Comparison of ENCODE assay signal across 1 cellular context in the genomic region with DNA sequence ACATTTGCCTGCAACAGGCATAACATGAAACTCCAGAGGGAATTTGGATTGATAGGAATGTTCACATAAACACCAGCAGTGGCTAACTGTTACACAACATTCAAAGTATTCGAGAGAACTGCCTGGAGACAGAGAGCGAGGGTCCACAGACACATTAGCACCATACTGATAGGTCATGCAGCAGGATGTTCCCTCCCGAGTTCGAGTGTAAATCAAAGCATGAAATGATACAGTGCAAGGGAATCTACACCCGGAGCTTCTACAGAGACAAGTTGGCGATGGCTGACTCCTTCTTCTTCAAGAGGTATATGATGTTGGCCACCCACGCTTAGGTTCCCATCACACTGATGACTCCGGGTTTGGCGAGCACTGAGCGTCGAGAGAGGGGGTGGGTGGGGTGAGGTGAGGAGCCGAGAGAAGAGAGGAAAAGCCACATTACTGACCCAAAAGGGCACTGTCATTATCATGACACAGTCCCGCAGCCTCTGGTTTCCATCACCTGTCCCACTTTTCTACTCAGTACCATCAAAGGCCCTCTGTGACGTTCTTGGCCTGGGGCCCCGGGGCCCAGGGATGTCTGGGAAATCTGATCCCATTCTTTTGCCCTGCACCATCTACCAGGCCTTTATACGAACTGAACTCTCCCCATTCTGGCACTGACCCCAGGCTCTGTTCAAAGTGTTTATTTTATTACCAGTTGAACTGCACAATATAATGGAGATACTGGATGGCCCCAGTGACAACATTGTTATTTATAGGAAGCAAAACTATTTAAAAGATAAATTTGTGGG.
TF ChIP-seq lines count a peak whose summit lies in the region.

No MANE protein-coding gene starts in this region.

TF ChIP-seq in GM23338, 12 proteins besides CTCF, POLR2A, EP300 and RAD21 (continued from another document):
- TF ChIP-seq ZNF114 (CRISPR knock-in tag; IDR thresholded peaks at IDR 0.05) (no peak), ZNF331 (CRISPR knock-in tag; IDR thresholded peaks at IDR 0.05; ENCODE audit: low read depth) (no peak), NANOG (IDR thresholded peaks at IDR 0.05; ENCODE audit: borderline replicate concordance) (no peak)
- TF ChIP-seq, protein P1, sequence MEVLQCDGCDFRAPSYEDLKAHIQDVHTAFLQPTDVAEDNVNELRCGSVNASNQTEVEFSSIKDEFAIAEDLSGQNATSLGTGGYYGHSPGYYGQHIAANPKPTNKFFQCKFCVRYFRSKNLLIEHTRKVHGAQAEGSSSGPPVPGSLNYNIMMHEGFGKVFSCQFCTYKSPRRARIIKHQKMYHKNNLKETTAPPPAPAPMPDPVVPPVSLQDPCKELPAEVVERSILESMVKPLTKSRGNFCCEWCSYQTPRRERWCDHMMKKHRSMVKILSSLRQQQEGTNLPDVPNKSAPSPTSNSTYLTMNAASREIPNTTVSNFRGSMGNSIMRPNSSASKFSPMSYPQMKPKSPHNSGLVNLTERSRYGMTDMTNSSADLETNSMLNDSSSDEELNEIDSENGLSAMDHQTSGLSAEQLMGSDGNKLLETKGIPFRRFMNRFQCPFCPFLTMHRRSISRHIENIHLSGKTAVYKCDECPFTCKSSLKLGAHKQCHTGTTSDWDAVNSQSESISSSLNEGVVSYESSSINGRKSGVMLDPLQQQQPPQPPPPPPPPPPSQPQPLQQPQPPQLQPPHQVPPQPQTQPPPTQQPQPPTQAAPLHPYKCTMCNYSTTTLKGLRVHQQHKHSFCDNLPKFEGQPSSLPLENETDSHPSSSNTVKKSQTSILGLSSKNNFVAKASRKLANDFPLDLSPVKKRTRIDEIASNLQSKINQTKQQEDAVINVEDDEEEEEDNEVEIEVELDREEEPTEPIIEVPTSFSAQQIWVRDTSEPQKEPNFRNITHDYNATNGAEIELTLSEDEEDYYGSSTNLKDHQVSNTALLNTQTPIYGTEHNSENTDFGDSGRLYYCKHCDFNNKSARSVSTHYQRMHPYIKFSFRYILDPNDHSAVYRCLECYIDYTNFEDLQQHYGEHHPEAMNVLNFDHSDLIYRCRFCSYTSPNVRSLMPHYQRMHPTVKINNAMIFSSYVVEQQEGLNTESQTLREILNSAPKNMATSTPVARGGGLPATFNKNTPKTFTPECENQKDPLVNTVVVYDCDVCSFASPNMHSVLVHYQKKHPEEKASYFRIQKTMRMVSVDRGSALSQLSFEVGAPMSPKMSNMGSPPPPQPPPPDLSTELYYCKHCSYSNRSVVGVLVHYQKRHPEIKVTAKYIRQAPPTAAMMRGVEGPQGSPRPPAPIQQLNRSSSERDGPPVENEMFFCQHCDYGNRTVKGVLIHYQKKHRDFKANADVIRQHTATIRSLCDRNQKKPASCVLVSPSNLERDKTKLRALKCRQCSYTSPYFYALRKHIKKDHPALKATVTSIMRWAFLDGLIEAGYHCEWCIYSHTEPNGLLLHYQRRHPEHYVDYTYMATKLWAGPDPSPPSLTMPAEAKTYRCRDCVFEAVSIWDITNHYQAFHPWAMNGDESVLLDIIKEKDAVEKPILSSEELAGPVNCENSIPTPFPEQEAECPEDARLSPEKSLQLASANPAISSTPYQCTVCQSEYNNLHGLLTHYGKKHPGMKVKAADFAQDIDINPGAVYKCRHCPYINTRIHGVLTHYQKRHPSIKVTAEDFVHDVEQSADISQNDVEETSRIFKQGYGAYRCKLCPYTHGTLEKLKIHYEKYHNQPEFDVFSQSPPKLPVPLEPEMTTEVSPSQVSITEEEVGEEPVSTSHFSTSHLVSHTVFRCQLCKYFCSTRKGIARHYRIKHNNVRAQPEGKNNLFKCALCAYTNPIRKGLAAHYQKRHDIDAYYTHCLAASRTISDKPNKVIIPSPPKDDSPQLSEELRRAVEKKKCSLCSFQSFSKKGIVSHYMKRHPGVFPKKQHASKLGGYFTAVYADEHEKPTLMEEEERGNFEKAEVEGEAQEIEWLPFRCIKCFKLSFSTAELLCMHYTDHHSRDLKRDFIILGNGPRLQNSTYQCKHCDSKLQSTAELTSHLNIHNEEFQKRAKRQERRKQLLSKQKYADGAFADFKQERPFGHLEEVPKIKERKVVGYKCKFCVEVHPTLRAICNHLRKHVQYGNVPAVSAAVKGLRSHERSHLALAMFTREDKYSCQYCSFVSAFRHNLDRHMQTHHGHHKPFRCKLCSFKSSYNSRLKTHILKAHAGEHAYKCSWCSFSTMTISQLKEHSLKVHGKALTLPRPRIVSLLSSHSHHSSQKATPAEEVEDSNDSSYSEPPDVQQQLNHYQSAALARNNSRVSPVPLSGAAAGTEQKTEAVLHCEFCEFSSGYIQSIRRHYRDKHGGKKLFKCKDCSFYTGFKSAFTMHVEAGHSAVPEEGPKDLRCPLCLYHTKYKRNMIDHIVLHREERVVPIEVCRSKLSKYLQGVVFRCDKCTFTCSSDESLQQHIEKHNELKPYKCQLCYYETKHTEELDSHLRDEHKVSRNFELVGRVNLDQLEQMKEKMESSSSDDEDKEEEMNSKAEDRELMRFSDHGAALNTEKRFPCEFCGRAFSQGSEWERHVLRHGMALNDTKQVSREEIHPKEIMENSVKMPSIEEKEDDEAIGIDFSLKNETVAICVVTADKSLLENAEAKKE (CRISPR knock-in tag; IDR thresholded peaks at IDR 0.05), result no peak
